8 cellular contexts compared by ENCODE assay signal in the genomic region with DNA sequence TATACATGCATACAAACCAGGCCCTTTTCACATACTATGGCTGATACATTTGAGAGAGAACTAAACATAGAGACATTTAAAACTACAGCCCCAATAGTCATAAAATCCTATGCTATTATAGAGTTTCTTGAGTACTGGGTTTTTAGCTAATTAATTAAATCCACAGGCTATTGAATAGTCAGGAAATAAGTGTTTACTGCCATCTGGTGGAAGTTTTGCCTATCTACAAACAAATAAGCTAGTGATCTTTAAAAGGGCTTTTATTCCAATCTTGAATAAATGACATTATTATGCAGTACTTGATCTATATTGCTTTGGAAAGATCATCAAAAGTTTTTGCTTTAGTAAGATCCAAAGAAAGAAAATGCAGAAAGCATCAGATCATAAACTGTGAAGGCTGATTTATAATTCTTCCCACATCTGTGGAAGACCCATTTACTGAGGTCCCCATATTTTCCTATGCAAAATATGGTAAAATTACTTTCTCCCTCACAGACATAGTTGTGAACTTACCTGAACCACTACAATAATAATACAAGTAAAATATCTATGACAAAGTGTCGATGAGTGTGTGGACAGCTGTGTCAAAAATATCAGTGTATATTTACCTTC.
DNase-seq lines count a peak whose midpoint lies in the region; ATAC-seq and TF ChIP-seq lines count a peak whose summit lies in the region.

No MANE protein-coding gene starts in this region.

- H3K36me3 ChIP-seq in gastrocnemius medialis = no peaks in the 10 kb centered on the region

- no peak overlapping the region for H3K27ac ChIP-seq in gastrocnemius medialis

- intact Hi-C loops in gastrocnemius medialis (cut with DNase I; ENCODE audit: low total_unique reads) = loop anchor here (5.0 kb wide), 1 partner anchor 604 kb away; no protein-coding TSS in a partner anchor

- DNase-seq in Caki2 (ENCODE audit: low read depth) (peak; percentile 49), HT-29 (ENCODE audit: low spot score) (peak; percentile 84), RPMI8226 (peak; percentile 41), fibroblast of gingiva (ENCODE audit: low read depth) (peak; percentile 46), gastrocnemius medialis (no peak)
- DNase-seq in stimulated activated CD4-positive, alpha-beta T cell treated with anti-CD3 and anti-CD28 coated beads, Interleukin-4, amount 100 ng/mL, for 24 hours = no peak

- no peaks in the 10 kb centered on the region for H3K4me1 ChIP-seq in gastrocnemius medialis

- in situ Hi-C loops in Caki2 (cut with HindIII; ENCODE audit: low pct_unique_long_range_greater_than_20kb, low sequenced_read_pairs) = no loop called here
- in situ Hi-C loops in gastrocnemius medialis (cut with MboI; ENCODE audit: low sequenced_read_pairs in 4 of 4) = no loop called here

- H3K27me3 ChIP-seq in gastrocnemius medialis = no peaks in the 10 kb centered on the region

- peak in 4 of 5 experiments; percentile 27 to 58 (median 44) for TF ChIP-seq CTCF in gastrocnemius medialis (IDR thresholded peaks at IDR 0.05 in 4 of 5, conservative IDR thresholded peaks at IDR 0.05 in 1 of 5)

- no peak for TF ChIP-seq POLR2A in gastrocnemius medialis (IDR thresholded peaks at IDR 0.05)

- H3K9me3 ChIP-seq in gastrocnemius medialis = no peaks in the 10 kb centered on the region

- no peak overlapping the region for H3K4me3 ChIP-seq in gastrocnemius medialis

- ATAC-seq in gastrocnemius medialis = no peak
- ATAC-seq in GM19395 (IDR thresholded peaks at IDR 0.05; ENCODE audit: unreplicated experiment) = no peak
- ATAC-seq in HG02571 (IDR thresholded peaks at IDR 0.05; ENCODE audit: unreplicated experiment) = no peak

Comparison
In these comparisons a context has a peak if more than half of its experiments do, and no peak if none do; other contexts are left out.
1. DNase-seq: peak in Caki2 (single experiment), HT-29 (single experiment), RPMI8226 (single experiment) and fibroblast of gingiva (single experiment); none in gastrocnemius medialis (0 of 2) and stimulated activated CD4-positive, alpha-beta T cell treated with anti-CD3 and anti-CD28 coated beads, Interleukin-4, amount 100 ng/mL, for 24 hours (single experiment).